In the genomic region with DNA sequence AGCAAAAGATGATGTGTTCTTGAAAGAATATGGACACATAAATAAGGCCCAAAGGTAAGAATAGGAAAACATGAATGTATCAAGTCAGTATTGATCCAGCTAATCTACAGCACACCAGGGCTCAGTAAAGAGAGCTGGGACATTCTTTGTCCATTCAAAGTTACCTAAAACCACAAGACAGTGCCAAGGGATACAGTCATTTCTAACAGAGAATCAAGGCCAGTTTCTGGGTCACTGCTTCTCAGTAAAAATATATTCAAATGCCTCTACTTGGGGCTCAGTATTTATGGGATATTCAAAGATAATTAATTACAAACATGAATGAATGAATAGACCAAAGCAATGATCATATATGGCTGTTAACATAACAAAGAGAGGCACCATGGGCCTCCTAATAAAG, we compare ENCODE assay signal across 13 cellular contexts. TPM values are rescaled to one million over a fixed set of nuclear protein-coding genes. Genes with fewer than 3 reads are reported as not detected.
DNase-seq lines count a peak whose midpoint lies in the region; ATAC-seq and TF ChIP-seq lines count a peak whose summit lies in the region.
"Had no signal": no experiment of that assay in that cellular context is flagged by ENCODE, and none has a peak within 500 bp of the region (broad histone marks: within the 10 kb centered on the region; RNA-seq: fewer than 3 reads in every experiment).

No MANE protein-coding gene starts in this region.

- peak; percentile 32 for ATAC-seq in HG03342 (IDR thresholded peaks at IDR 0.05; ENCODE audit: unreplicated experiment)
- no peak for ATAC-seq in naive B cell (ENCODE audit: low read depth in 2 of 2)
- ATAC-seq in SK-N-SH treated with all-trans-retinoic acid at 6 μM for 48 hours = no peak
- ATAC-seq: Right ventricle myocardium inferior had no signal

- no peaks in the 10 kb centered on the region for H3K9me3 ChIP-seq in CD8-positive, alpha-beta memory T cell (ENCODE audit: low read length)

- no peaks in the 10 kb centered on the region for H3K27me3 ChIP-seq in CD8-positive, alpha-beta memory T cell (ENCODE audit: insufficient read depth, low read length, poor library complexity, severe bottlenecking)

- H3K4me3 Mint-ChIP-seq in CD8-positive, alpha-beta memory T cell = peak overlapping the region in 2 of 7 donors; percentile 26 to 36
- H3K4me3 Mint-ChIP-seq in activated naive CD8-positive, alpha-beta T cell treated with anti-CD3 and anti-CD28 coated beads for 36 hours = no peak overlapping the region
- no peak overlapping the region for H3K4me3 Mint-ChIP-seq in naive B cell
- H3K4me3 Mint-ChIP-seq: stimulated activated naive CD8-positive, alpha-beta T cell treated with anti-CD3 and anti-CD28 coated beads, Interleukin-15, amount 100 ng/mL, for 72 hours had no signal

- H3K36me3 ChIP-seq in CD8-positive, alpha-beta memory T cell (ENCODE audit: insufficient read depth, low read length) = peaks cover 17% of the 10 kb centered on the region

- peaks cover 44 to 70% (median 60%) of the 10 kb centered on the region in 3 donors for H3K4me1 Mint-ChIP-seq in CD8-positive, alpha-beta memory T cell
- peaks cover 41% of the 10 kb centered on the region for H3K4me1 Mint-ChIP-seq in activated naive CD8-positive, alpha-beta T cell treated with anti-CD3 and anti-CD28 coated beads for 36 hours
- H3K4me1 Mint-ChIP-seq in naive B cell = peaks cover 35 to 69% (median 35%) of the 10 kb centered on the region in 3 donors

- no peaks in the 10 kb centered on the region for H3K9me3 Mint-ChIP-seq in CD8-positive, alpha-beta memory T cell
- H3K9me3 Mint-ChIP-seq in activated naive CD8-positive, alpha-beta T cell treated with anti-CD3 and anti-CD28 coated beads for 36 hours = peaks cover 4% of the 10 kb centered on the region
- peaks cover 0 to 2% (median 0%) of the 10 kb centered on the region in 7 donors for H3K9me3 Mint-ChIP-seq in naive B cell
- H3K9me3 Mint-ChIP-seq: stimulated activated naive CD8-positive, alpha-beta T cell treated with anti-CD3 and anti-CD28 coated beads, Interleukin-15, amount 100 ng/mL, for 72 hours had no signal

- peaks cover 23% of the 10 kb centered on the region for H3K4me1 ChIP-seq in CD8-positive, alpha-beta memory T cell (ENCODE audit: insufficient read depth, low read length)

- no peak for DNase-seq in CD8-positive, alpha-beta memory T cell
- no peak for DNase-seq in activated naive CD8-positive, alpha-beta T cell treated with anti-CD3 and anti-CD28 coated beads for 36 hours
- DNase-seq in naive B cell (no peak), DMS79 (lab: John Stamatoyannopoulos, UW) (no peak), dedifferentiated amniotic fluid mesenchymal stem cell (ENCODE audit: extremely low spot score) (no peak), Ammon's horn (ENCODE audit: low spot score) (no peak)
- DNase-seq: activated CD4-positive, alpha-beta T cell treated with anti-CD3 and anti-CD28 coated beads for 1 hour; NCI-H2227 treated with DMSO at 0.1 percent for 48 hours; stimulated activated naive CD8-positive, alpha-beta T cell treated with anti-CD3 and anti-CD28 coated beads, Interleukin-15, amount 100 ng/mL, for 72 hours had no signal

- H3K27ac Mint-ChIP-seq in CD8-positive, alpha-beta memory T cell = peak overlapping the region; percentile 15 to 96 (median 76)
- H3K27ac Mint-ChIP-seq in activated naive CD8-positive, alpha-beta T cell treated with anti-CD3 and anti-CD28 coated beads for 36 hours = peak overlapping the region; percentile 45
- peak overlapping the region; percentile 90 to 99 (median 97) for H3K27ac Mint-ChIP-seq in naive B cell

- H3K27ac ChIP-seq in CD8-positive, alpha-beta memory T cell (ENCODE audit: low read depth, low read length) = no peak overlapping the region

- no peak overlapping the region for H3K4me3 ChIP-seq in CD8-positive, alpha-beta memory T cell (ENCODE audit: low read length)
- H3K4me3 ChIP-seq: K562 had no signal

- H3K36me3 Mint-ChIP-seq in CD8-positive, alpha-beta memory T cell = peaks cover 0 to 52% (median 18%) of the 10 kb centered on the region in 3 donors
- peaks cover 33% of the 10 kb centered on the region for H3K36me3 Mint-ChIP-seq in activated naive CD8-positive, alpha-beta T cell treated with anti-CD3 and anti-CD28 coated beads for 36 hours
- H3K36me3 Mint-ChIP-seq in naive B cell = peaks cover 15 to 22% of the 10 kb centered on the region in 2 donors

- CTCF ChIA-PET in CD8-positive, alpha-beta memory T cell (lab: Charles Lee) = no interaction called here

- POLR2A ChIA-PET in CD8-positive, alpha-beta memory T cell (lab: Charles Lee) = no interaction called here

- H3K27me3 Mint-ChIP-seq in CD8-positive, alpha-beta memory T cell = no peaks in the 10 kb centered on the region
- no peaks in the 10 kb centered on the region for H3K27me3 Mint-ChIP-seq in activated naive CD8-positive, alpha-beta T cell treated with anti-CD3 and anti-CD28 coated beads for 36 hours
- H3K27me3 Mint-ChIP-seq in naive B cell = no peaks in the 10 kb centered on the region
- H3K27me3 Mint-ChIP-seq: stimulated activated naive CD8-positive, alpha-beta T cell treated with anti-CD3 and anti-CD28 coated beads, Interleukin-15, amount 100 ng/mL, for 72 hours had no signal

TF ChIP-seq in SK-N-SH treated with all-trans-retinoic acid at 6 μM for 48 hours, 23 proteins besides CTCF, POLR2A, EP300 and RAD21:
- TF ChIP-seq, protein P1, sequence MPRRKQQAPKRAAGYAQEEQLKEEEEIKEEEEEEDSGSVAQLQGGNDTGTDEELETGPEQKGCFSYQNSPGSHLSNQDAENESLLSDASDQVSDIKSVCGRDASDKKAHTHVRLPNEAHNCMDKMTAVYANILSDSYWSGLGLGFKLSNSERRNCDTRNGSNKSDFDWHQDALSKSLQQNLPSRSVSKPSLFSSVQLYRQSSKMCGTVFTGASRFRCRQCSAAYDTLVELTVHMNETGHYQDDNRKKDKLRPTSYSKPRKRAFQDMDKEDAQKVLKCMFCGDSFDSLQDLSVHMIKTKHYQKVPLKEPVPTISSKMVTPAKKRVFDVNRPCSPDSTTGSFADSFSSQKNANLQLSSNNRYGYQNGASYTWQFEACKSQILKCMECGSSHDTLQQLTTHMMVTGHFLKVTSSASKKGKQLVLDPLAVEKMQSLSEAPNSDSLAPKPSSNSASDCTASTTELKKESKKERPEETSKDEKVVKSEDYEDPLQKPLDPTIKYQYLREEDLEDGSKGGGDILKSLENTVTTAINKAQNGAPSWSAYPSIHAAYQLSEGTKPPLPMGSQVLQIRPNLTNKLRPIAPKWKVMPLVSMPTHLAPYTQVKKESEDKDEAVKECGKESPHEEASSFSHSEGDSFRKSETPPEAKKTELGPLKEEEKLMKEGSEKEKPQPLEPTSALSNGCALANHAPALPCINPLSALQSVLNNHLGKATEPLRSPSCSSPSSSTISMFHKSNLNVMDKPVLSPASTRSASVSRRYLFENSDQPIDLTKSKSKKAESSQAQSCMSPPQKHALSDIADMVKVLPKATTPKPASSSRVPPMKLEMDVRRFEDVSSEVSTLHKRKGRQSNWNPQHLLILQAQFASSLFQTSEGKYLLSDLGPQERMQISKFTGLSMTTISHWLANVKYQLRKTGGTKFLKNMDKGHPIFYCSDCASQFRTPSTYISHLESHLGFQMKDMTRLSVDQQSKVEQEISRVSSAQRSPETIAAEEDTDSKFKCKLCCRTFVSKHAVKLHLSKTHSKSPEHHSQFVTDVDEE (CRISPR knock-in tag; IDR thresholded peaks at IDR 0.05) = no peak
- TF ChIP-seq ZFP3 (CRISPR knock-in tag; IDR thresholded peaks at IDR 0.05) (no peak), ISL1 (CRISPR knock-in tag; IDR thresholded peaks at IDR 0.05) (no peak), ARNTL (CRISPR knock-in tag; IDR thresholded peaks at IDR 0.05; ENCODE audit: borderline replicate concordance, low read depth) (no peak), PPARA (CRISPR knock-in tag; IDR thresholded peaks at IDR 0.05; ENCODE audit: borderline replicate concordance) (no peak), GLIS3 (CRISPR knock-in tag; IDR thresholded peaks at IDR 0.05) (no peak), CSDC2 (CRISPR knock-in tag; IDR thresholded peaks at IDR 0.05) (no peak), SNAI2 (CRISPR knock-in tag; IDR thresholded peaks at IDR 0.05) (no peak), RARB (CRISPR knock-in tag; IDR thresholded peaks at IDR 0.05) (no peak)

RNA-seq across cellular contexts. Expression of a gene that starts 35.0 kb away (rescaled TPM):
- 10 to 100 TPM; 25.4 to 27.4 TPM for total RNA-seq in CD8-positive, alpha-beta memory T cell
- polyA plus RNA-seq in CD8-positive, alpha-beta memory T cell = 20.4 TPM
- total RNA-seq in activated naive CD8-positive, alpha-beta T cell treated with anti-CD3 and anti-CD28 coated beads for 36 hours = 10 to 100 TPM; 24.0 to 24.9 TPM
- polyA plus RNA-seq in naive B cell (ENCODE audit: low read depth in 6 of 6) = 10 to 100 TPM; 16.9 to 32.1 (median 20.5) TPM

Comparison
In these comparisons a context has a peak if more than half of its experiments do, and no peak if none do; other contexts are left out.
1. H3K27ac Mint-ChIP-seq: peak in every context shown above with its lines; median percentile 97 in naive B cell; 76 in CD8-positive, alpha-beta memory T cell; 45 in activated naive CD8-positive, alpha-beta T cell treated with anti-CD3 and anti-CD28 coated beads for 36 hours.